ENCODE assay signal across 8 cellular contexts in genomic region chr2:70133521-70134348, GRCh38. TPM values are rescaled to one million over a fixed set of nuclear protein-coding genes. Genes with fewer than 3 reads are reported as not detected.
DNase-seq lines count a peak whose midpoint lies in the region; ATAC-seq and TF ChIP-seq lines count a peak whose summit lies in the region.

No MANE protein-coding gene starts in this region.

- H2BK15ac ChIP-seq in neuronal stem cell (ENCODE audit: low read length) = no peak overlapping the region

- no peak overlapping the region for H3K4me2 ChIP-seq in neuronal stem cell (ENCODE audit: insufficient read depth, low read length, poor library complexity, severe bottlenecking)

- H3K14ac ChIP-seq in neuronal stem cell (ENCODE audit: low read length) = no peak overlapping the region

- H4K8ac ChIP-seq in neuronal stem cell (ENCODE audit: low read depth, low read length) = no peak overlapping the region

- H3K27ac ChIP-seq in neuronal stem cell (replicated peaks; ENCODE audit: low read length) = no peak overlapping the region

- no peak overlapping the region for H3K9ac ChIP-seq in neuronal stem cell (ENCODE audit: low read depth, low read length, poor library complexity)

- H3K18ac ChIP-seq in neuronal stem cell (ENCODE audit: low read length) = no peak overlapping the region

- no CpG with 5 or more reads among the region's 10 CpGs for WGBS in neuronal stem cell (ENCODE audit: extremely low coverage in 2 of 2, insufficient read length in 2 of 2, insufficient replicate concordance in 1 of 2), 2 donors

- H2AFZ ChIP-seq in neuronal stem cell (ENCODE audit: low read length) = peak overlapping the region; percentile 82

- H3K4me1 ChIP-seq in neuronal stem cell (ENCODE audit: control insufficient read depth in 2 of 2, insufficient read depth in 1 of 2, low read depth in 1 of 2, low read length in 2 of 2) = peaks cover 4 to 10% of the 10 kb centered on the region in 2 donors
- peaks cover 23% of the 10 kb centered on the region for H3K4me1 ChIP-seq in HAP-1

- ATAC-seq in GM18505 (IDR thresholded peaks at IDR 0.05; ENCODE audit: unreplicated experiment) = no peak
- ATAC-seq in HG02840 (IDR thresholded peaks at IDR 0.05; ENCODE audit: low FRiP score, unreplicated experiment) = no peak

- TF ChIP-seq POLR2A in GM18505 (IDR thresholded peaks at IDR 0.05; ENCODE audit: borderline replicate concordance, extremely low read depth, insufficient read depth, insufficient read length) = peak; percentile 41

- H3K27me3 ChIP-seq in neuronal stem cell (ENCODE audit: control insufficient read depth in 3 of 3, insufficient read depth in 3 of 3, low read depth in 1 of 3, low read length in 3 of 3) = no peaks in the 10 kb centered on the region
- no peaks in the 10 kb centered on the region for H3K27me3 ChIP-seq in HAP-1 (ENCODE audit: low read depth)

- DNase-seq in NCI-H2171 treated with DMSO at 0.1 percent for 48 hours (lab: John Stamatoyannopoulos, UW) = peak; percentile 95
- peak; percentile 35 to 53 for DNase-seq in cardiac fibroblast (ENCODE audit: low read depth in 2 of 2)
- no peak for DNase-seq in neuronal stem cell (ENCODE audit: low spot score)
- no peak for DNase-seq in HAP-1 (ENCODE audit: low spot score in 2 of 2)
- no peak for DNase-seq in hippocampal formation (lab: John Stamatoyannopoulos, UW)
- no peak for DNase-seq in COLO829 (ENCODE audit: low spot score)

- no peak overlapping the region for H2BK12ac ChIP-seq in neuronal stem cell (ENCODE audit: low read length)

- no peak overlapping the region for H3K23ac ChIP-seq in neuronal stem cell (ENCODE audit: low read depth, low read length, poor library complexity)

- no peaks in the 10 kb centered on the region for H3K79me1 ChIP-seq in neuronal stem cell (ENCODE audit: low read depth, low read length)

- H2AK5ac ChIP-seq in neuronal stem cell (ENCODE audit: low read depth, low read length) = no peak overlapping the region

- H3K36me3 ChIP-seq in neuronal stem cell (replicated peaks in 1 of 2; ENCODE audit: control insufficient read depth in 2 of 2, insufficient read depth in 2 of 2, low read length in 2 of 2) (no peaks in the 10 kb centered on the region), HAP-1 (replicated peaks) (no peaks in the 10 kb centered on the region)

- TF ChIP-seq CTCF in cardiac fibroblast (IDR thresholded peaks at IDR 0.05; ENCODE audit: low read depth, low read length) = no peak

- H4K91ac ChIP-seq in neuronal stem cell (ENCODE audit: low read depth, low read length, poor library complexity) = no peak overlapping the region

- in situ Hi-C loops in HAP-1 (cut with MboI; ENCODE audit: low sequenced_read_pairs) = no loop called here

- H2BK5ac ChIP-seq in neuronal stem cell (ENCODE audit: low read length) = no peak overlapping the region

- no peaks in the 10 kb centered on the region for H3K9me3 ChIP-seq in neuronal stem cell (replicated peaks in 1 of 2; ENCODE audit: control insufficient read depth in 2 of 2, insufficient read depth in 1 of 2, low read depth in 1 of 2, low read length in 2 of 2)
- no peaks in the 10 kb centered on the region for H3K9me3 ChIP-seq in HAP-1

- no peak overlapping the region for H2BK120ac ChIP-seq in neuronal stem cell (ENCODE audit: low read depth, low read length)

- H3K4me3 ChIP-seq in cardiac fibroblast (replicated peaks in 1 of 2; ENCODE audit: low read depth in 2 of 2, low read length in 2 of 2) (no peak overlapping the region), neuronal stem cell (ENCODE audit: low read length in 2 of 2) (no peak overlapping the region), HAP-1 (no peak overlapping the region)

- H3K4ac ChIP-seq in neuronal stem cell (ENCODE audit: low read length) = no peak overlapping the region

RNA-seq across cellular contexts. Expression of gene PCBP1, which starts 46.5 kb away (rescaled TPM):
- polyA plus RNA-seq in neuronal stem cell (2013, experiment 1 of 2) = 359 TPM
- 357 TPM for polyA plus RNA-seq in neuronal stem cell (2013, experiment 2 of 2)

RNA-seq across cellular contexts. Expression of gene C2orf42, which starts 57.1 kb away (rescaled TPM):
- 5.4 TPM for polyA plus RNA-seq in neuronal stem cell (2013, experiment 1 of 2)
- 5.6 TPM for polyA plus RNA-seq in neuronal stem cell (2013, experiment 2 of 2)

Comparison
In these comparisons a context has a peak if more than half of its experiments do, and no peak if none do; other contexts are left out.
1. DNase-seq: peak in NCI-H2171 treated with DMSO at 0.1 percent for 48 hours (single experiment) and cardiac fibroblast (2 of 2); none in neuronal stem cell (single experiment), HAP-1 (0 of 2), hippocampal formation (0 of 2) and COLO829 (single experiment).